12 cellular contexts compared by ENCODE assay signal in the genomic region with DNA sequence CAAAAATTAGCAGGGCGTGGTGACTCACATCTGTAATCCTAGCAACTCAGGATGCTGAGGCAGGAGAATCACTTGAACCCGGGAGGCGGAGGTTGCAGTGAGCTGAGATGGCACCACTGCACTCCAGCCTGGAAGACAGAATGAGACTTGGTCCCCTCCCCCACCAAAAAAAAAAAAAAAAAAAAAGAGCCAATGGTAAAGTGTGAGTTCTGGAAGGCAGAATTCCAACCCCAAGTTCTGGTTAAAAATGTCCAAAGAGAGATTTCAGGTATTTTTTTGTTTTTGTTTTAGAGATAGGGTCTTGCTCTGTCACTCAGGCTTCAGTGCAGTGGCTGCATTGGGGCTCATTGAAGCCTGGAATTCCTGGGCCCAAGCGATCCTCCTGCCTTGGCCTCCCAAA. TPM values are rescaled to one million over a fixed set of nuclear protein-coding genes. Genes with fewer than 3 reads are reported as not detected.
DNase-seq lines count a peak whose midpoint lies in the region; FAIRE-seq and TF ChIP-seq lines count a peak whose summit lies in the region.
"Had no signal": no experiment of that assay in that cellular context is flagged by ENCODE, and none has a peak within 500 bp of the region (broad histone marks: within the 10 kb centered on the region; RNA-seq: fewer than 3 reads in every experiment).

No MANE protein-coding gene starts in this region.

- CTCF ChIA-PET in activated CD4-positive, alpha-beta memory T cell treated with anti-CD3 and anti-CD28 coated beads, Interleukin-2, amount 10 ng/mL, durations not matched to agents 7 days and 5 days (lab: Charles Lee), result interaction anchor here (1.5 kb wide), 1 partner anchor 13 kb away, joined by 3 read pairs; no protein-coding TSS in a partner anchor

- H3K27ac ChIP-seq in BLaER1 (no peak overlapping the region), keratinocyte (ENCODE audit: control insufficient read depth, insufficient read depth, low read length) (no peak overlapping the region)
- no peak overlapping the region for H3K27ac ChIP-seq in effector memory CD4-positive, alpha-beta T cell (ENCODE audit: insufficient read depth, low read length, poor library complexity, severe bottlenecking)

- DNase-seq in HAP-1 (ENCODE audit: low spot score in 2 of 2), result no peak
- no peak for DNase-seq in activated CD4-positive, alpha-beta memory T cell treated with anti-CD3 and anti-CD28 coated beads, Interleukin-2, amount 10 ng/mL, durations not matched to agents 7 days and 5 days
- DNase-seq in keratinocyte (ENCODE audit: low read depth, low spot score), result no peak
- no peak for DNase-seq in LoVo (ENCODE audit: low spot score)
- DNase-seq in dedifferentiated amniotic fluid mesenchymal stem cell (ENCODE audit: extremely low spot score), result no peak
- no peak for DNase-seq in effector memory CD4-positive, alpha-beta T cell
- no peak for DNase-seq in activated gamma-delta T cell treated with Interleukin-2 at 50 U/mL for 16 hours
- DNase-seq: activated CD8-positive, alpha-beta memory T cell treated with anti-CD3 and anti-CD28 coated beads for 24 hours; mammary epithelial cell; NCI-H1694 treated with DMSO at 0.1 percent for 48 hours had no signal

- H3K9me3 ChIP-seq in BLaER1 (no peaks in the 10 kb centered on the region), HAP-1 (no peaks in the 10 kb centered on the region), keratinocyte (ENCODE audit: control insufficient read depth, low read depth, low read length) (no peaks in the 10 kb centered on the region)
- no peaks in the 10 kb centered on the region for H3K9me3 ChIP-seq in effector memory CD4-positive, alpha-beta T cell (ENCODE audit: control insufficient read depth, low read length)
- H3K9me3 ChIP-seq: prostate gland had no signal

- dilution Hi-C loops in keratinocyte (cut with MboI; ENCODE audit: extremely low pct_ligation_motif_present, low sequenced_read_pairs), result no loop called here

- H3K4me1 Mint-ChIP-seq in activated CD4-positive, alpha-beta memory T cell treated with anti-CD3 and anti-CD28 coated beads, Interleukin-2, amount 10 ng/mL, durations not matched to agents 7 days and 5 days, result peaks cover 64% of the 10 kb centered on the region

- no peaks in the 10 kb centered on the region for H3K27me3 Mint-ChIP-seq in activated CD4-positive, alpha-beta memory T cell treated with anti-CD3 and anti-CD28 coated beads, Interleukin-2, amount 10 ng/mL, durations not matched to agents 7 days and 5 days

- H3K9ac ChIP-seq in BLaER1, result no peak overlapping the region
- H3K9ac ChIP-seq in keratinocyte (ENCODE audit: control insufficient read depth, extremely low read depth, insufficient read depth, low read length), result no peak overlapping the region

- in situ Hi-C loops in HAP-1 (cut with MboI; ENCODE audit: low sequenced_read_pairs), result no loop called here

- POLR2A ChIA-PET in activated CD4-positive, alpha-beta memory T cell treated with anti-CD3 and anti-CD28 coated beads, Interleukin-2, amount 10 ng/mL, durations not matched to agents 7 days and 5 days (lab: Charles Lee), result interaction anchor here (1.1 kb wide), 1 partner anchor 36 kb away, joined by 8 read pairs; the partner anchor contains the start of gene ZDHHC12

- peaks cover 20% of the 10 kb centered on the region for H3K36me3 Mint-ChIP-seq in activated CD4-positive, alpha-beta memory T cell treated with anti-CD3 and anti-CD28 coated beads, Interleukin-2, amount 10 ng/mL, durations not matched to agents 7 days and 5 days (ENCODE audit: low read depth)

- H3K4me1 ChIP-seq in BLaER1, result peaks cover 69% of the 10 kb centered on the region
- peaks cover 32% of the 10 kb centered on the region for H3K4me1 ChIP-seq in HAP-1
- H3K4me1 ChIP-seq in keratinocyte (ENCODE audit: control insufficient read depth, extremely low read depth, insufficient read depth, low read length), result peaks cover 38% of the 10 kb centered on the region
- peaks cover 45% of the 10 kb centered on the region for H3K4me1 ChIP-seq in effector memory CD4-positive, alpha-beta T cell (ENCODE audit: control insufficient read depth, insufficient read depth, low read length, poor library complexity, severe bottlenecking)

- H3K4me3 Mint-ChIP-seq in activated CD4-positive, alpha-beta memory T cell treated with anti-CD3 and anti-CD28 coated beads, Interleukin-2, amount 10 ng/mL, durations not matched to agents 7 days and 5 days, result no peak overlapping the region

- H3K9me3 Mint-ChIP-seq in activated CD4-positive, alpha-beta memory T cell treated with anti-CD3 and anti-CD28 coated beads, Interleukin-2, amount 10 ng/mL, durations not matched to agents 7 days and 5 days, result no peaks in the 10 kb centered on the region

- H3K27me3 ChIP-seq in BLaER1 (no peaks in the 10 kb centered on the region), HAP-1 (ENCODE audit: low read depth) (no peaks in the 10 kb centered on the region), keratinocyte (ENCODE audit: control insufficient read depth, extremely low read depth, insufficient read depth, low read length) (no peaks in the 10 kb centered on the region)
- no peaks in the 10 kb centered on the region for H3K27me3 ChIP-seq in effector memory CD4-positive, alpha-beta T cell (replicated peaks; ENCODE audit: control insufficient read depth, insufficient read depth, low read length, poor library complexity, severe bottlenecking)

- peak overlapping the region; percentile 97 for H3K27ac Mint-ChIP-seq in activated CD4-positive, alpha-beta memory T cell treated with anti-CD3 and anti-CD28 coated beads, Interleukin-2, amount 10 ng/mL, durations not matched to agents 7 days and 5 days

- FAIRE-seq in keratinocyte (lab: Jason Lieb, UNC), result no peak

- no peak for TF ChIP-seq CTCF in keratinocyte (optimal IDR thresholded peaks at IDR 0.05 in 1 of 3, IDR thresholded peaks at IDR 0.05 in 1 of 3, conservative IDR thresholded peaks at IDR 0.05 in 1 of 3; ENCODE audit: extremely low read depth in 1 of 3, insufficient read depth in 2 of 3, low read length in 3 of 3)

- H3K4me3 ChIP-seq in BLaER1 (no peak overlapping the region), HAP-1 (peak overlapping the region; percentile 44; the same call in 1 of the 2 replicates), keratinocyte (ENCODE audit: control insufficient read depth in 2 of 3, extremely low read depth in 1 of 3, insufficient read depth in 2 of 3, low read depth in 1 of 3, low read length in 3 of 3) (no peak overlapping the region)
- no peak overlapping the region for H3K4me3 ChIP-seq in effector memory CD4-positive, alpha-beta T cell (ENCODE audit: insufficient read depth, low read depth, low read length, poor library complexity, severe bottlenecking)
- H3K4me3 ChIP-seq: prostate gland had no signal

- H3K36me3 ChIP-seq in BLaER1 (peaks cover 15% of the 10 kb centered on the region), HAP-1 (replicated peaks) (peaks cover 39% of the 10 kb centered on the region), keratinocyte (ENCODE audit: control insufficient read depth in 2 of 2, extremely low read depth in 1 of 2, insufficient read depth in 2 of 2, low read length in 2 of 2) (peaks cover 3 to 17% of the 10 kb centered on the region in 2 experiments)
- H3K36me3 ChIP-seq in effector memory CD4-positive, alpha-beta T cell (ENCODE audit: control insufficient read depth, insufficient read depth, low read length), result peaks cover 12% of the 10 kb centered on the region
- H3K36me3 ChIP-seq: prostate gland had no signal

- H4K20me1 ChIP-seq in BLaER1 (peaks cover 26% of the 10 kb centered on the region), keratinocyte (ENCODE audit: control insufficient read depth, extremely low read depth, insufficient read depth, low read length) (peaks cover 4% of the 10 kb centered on the region)

- no peak overlapping the region for H2AFZ ChIP-seq in keratinocyte (ENCODE audit: control insufficient read depth, low read length)

- no peaks in the 10 kb centered on the region for H3K9me1 ChIP-seq in keratinocyte (ENCODE audit: control insufficient read depth, extremely low read depth, insufficient read depth, low read length)

- H3K4me2 ChIP-seq in BLaER1 (peak overlapping the region; percentile 99), keratinocyte (ENCODE audit: control insufficient read depth, extremely low read depth, insufficient read depth, low read depth, low read length) (peak overlapping the region; percentile 85)

- peaks cover 67% of the 10 kb centered on the region for H3K79me2 ChIP-seq in keratinocyte (ENCODE audit: control insufficient read depth, insufficient read depth, low read length)

RNA-seq across cellular contexts. Expression of gene SET, which starts 1.6 kb away (rescaled TPM):
- total RNA-seq in activated CD4-positive, alpha-beta memory T cell treated with anti-CD3 and anti-CD28 coated beads, Interleukin-2, amount 10 ng/mL, durations not matched to agents 7 days and 5 days, result 100 to 1,000 TPM; 355 to 379 TPM
- polyA plus RNA-seq in keratinocyte, result 126 to 267 TPM (median 198 TPM) in 3 replicates
- 1,011 TPM for polyA plus RNA-seq in keratinocyte (2011; ENCODE audit: low read depth)
- 169 and 241 TPM in 2 replicates for polyA plus RNA-seq in keratinocyte (2011; cell fraction: cytosol; rRNA removed)
- polyA plus RNA-seq in keratinocyte (2011; cell fraction: nucleus; rRNA removed), result 84.4 and 136 TPM in 2 replicates
- 261 and 361 TPM in 2 replicates for polyA plus RNA-seq in keratinocyte (2012; ENCODE audit: low replicate concordance)
- 28.7 to 165 TPM (median 80.3 TPM) in 3 replicates for polyA minus RNA-seq in keratinocyte
- polyA minus RNA-seq in keratinocyte (2011; cell fraction: cytosol; rRNA and poly(A)+ RNA removed), result 392 TPM
- polyA minus RNA-seq in keratinocyte (2011; cell fraction: nucleus; rRNA and poly(A)+ RNA removed), result 35.1 and 65.6 TPM in 2 replicates

RNA-seq across cellular contexts. Expression of gene PKN3, which starts 14.8 kb away (rescaled TPM):
- 1 to 10 TPM; 5.0 to 5.6 TPM for total RNA-seq in activated CD4-positive, alpha-beta memory T cell treated with anti-CD3 and anti-CD28 coated beads, Interleukin-2, amount 10 ng/mL, durations not matched to agents 7 days and 5 days
- 1.2 to 3.0 TPM (median 1.3 TPM) in 3 replicates for polyA plus RNA-seq in keratinocyte
- polyA plus RNA-seq in keratinocyte (2011; ENCODE audit: low read depth), result 0.90 TPM
- polyA plus RNA-seq in keratinocyte (2011; cell fraction: cytosol; rRNA removed), result 0.34 and 0.69 TPM in 2 replicates
- polyA plus RNA-seq in keratinocyte (2011; cell fraction: nucleus; rRNA removed), result 2.1 and 2.7 TPM in 2 replicates
- 0.55 and 2.3 TPM in 2 replicates for polyA plus RNA-seq in keratinocyte (2012; ENCODE audit: low replicate concordance)
- 0.45 to 2.1 TPM (median 1.9 TPM) in 3 replicates for polyA minus RNA-seq in keratinocyte
- 1.2 TPM for polyA minus RNA-seq in keratinocyte (2011; cell fraction: cytosol; rRNA and poly(A)+ RNA removed)
- polyA minus RNA-seq in keratinocyte (2011; cell fraction: nucleus; rRNA and poly(A)+ RNA removed), result 0.85 and 1.2 TPM in 2 replicates

RNA-seq across cellular contexts. Expression of gene DYNC2I2, which starts 30.8 kb away (rescaled TPM):
- 10 to 100 TPM; 51.5 to 53.5 TPM for total RNA-seq in activated CD4-positive, alpha-beta memory T cell treated with anti-CD3 and anti-CD28 coated beads, Interleukin-2, amount 10 ng/mL, durations not matched to agents 7 days and 5 days
- polyA plus RNA-seq in keratinocyte, result 11.5 to 19.3 TPM (median 14.0 TPM) in 3 replicates
- 5.9 TPM for polyA plus RNA-seq in keratinocyte (2011; ENCODE audit: low read depth)
- 5.6 and 14.1 TPM in 2 replicates for polyA plus RNA-seq in keratinocyte (2011; cell fraction: cytosol; rRNA removed)
- 13.9 and 18.4 TPM in 2 replicates for polyA plus RNA-seq in keratinocyte (2011; cell fraction: nucleus; rRNA removed)
- 8.6 and 25.4 TPM in 2 replicates for polyA plus RNA-seq in keratinocyte (2012; ENCODE audit: low replicate concordance)
- 9.6 to 55.0 TPM (median 13.0 TPM) in 3 replicates for polyA minus RNA-seq in keratinocyte
- 27.4 TPM for polyA minus RNA-seq in keratinocyte (2011; cell fraction: cytosol; rRNA and poly(A)+ RNA removed)
- 10.7 and 12.0 TPM in 2 replicates for polyA minus RNA-seq in keratinocyte (2011; cell fraction: nucleus; rRNA and poly(A)+ RNA removed)

RNA-seq across cellular contexts. Expression of gene ZDHHC12, which starts 36.5 kb away (rescaled TPM):
- 10 to 100 TPM; 79.3 to 81.5 TPM for total RNA-seq in activated CD4-positive, alpha-beta memory T cell treated with anti-CD3 and anti-CD28 coated beads, Interleukin-2, amount 10 ng/mL, durations not matched to agents 7 days and 5 days
- 24.1 to 46.3 TPM (median 36.3 TPM) in 3 replicates for polyA plus RNA-seq in keratinocyte
- 2.1 TPM for polyA plus RNA-seq in keratinocyte (2011; ENCODE audit: low read depth)
- polyA plus RNA-seq in keratinocyte (2011; cell fraction: cytosol; rRNA removed), result 29.4 and 83.5 TPM in 2 replicates
- 16.7 and 28.7 TPM in 2 replicates for polyA plus RNA-seq in keratinocyte (2011; cell fraction: nucleus; rRNA removed)
- 27.7 and 56.3 TPM in 2 replicates for polyA plus RNA-seq in keratinocyte (2012; ENCODE audit: low replicate concordance)
- 18.9 to 31.7 TPM (median 25.7 TPM) in 3 replicates for polyA minus RNA-seq in keratinocyte
- polyA minus RNA-seq in keratinocyte (2011; cell fraction: cytosol; rRNA and poly(A)+ RNA removed), result 59.5 TPM
- polyA minus RNA-seq in keratinocyte (2011; cell fraction: nucleus; rRNA and poly(A)+ RNA removed), result 16.7 and 20.7 TPM in 2 replicates
